In the genomic region with DNA sequence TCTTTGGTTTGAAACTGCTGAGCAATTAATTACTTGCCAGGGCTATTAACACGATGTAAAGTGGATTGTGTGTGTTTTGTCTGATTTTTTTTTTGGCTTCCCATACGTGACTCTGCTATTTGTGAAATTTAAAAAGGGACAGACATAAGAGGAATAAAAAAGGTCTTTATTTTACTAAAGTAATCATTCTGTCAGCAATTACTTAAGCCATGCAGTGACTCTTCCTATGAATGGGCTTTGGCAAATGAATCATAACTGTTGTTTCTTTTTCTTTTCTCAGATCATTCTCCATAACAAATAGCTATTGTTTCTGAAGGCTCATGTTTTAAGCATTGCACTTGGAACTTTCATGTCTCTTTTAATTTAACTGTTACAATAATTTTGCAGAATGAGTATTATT, we compare ENCODE assay signal across 27 cellular contexts.
DNase-seq lines count a peak whose midpoint lies in the region; ATAC-seq, FAIRE-seq and TF ChIP-seq lines count a peak whose summit lies in the region.
"Had no signal": no experiment of that assay in that cellular context is flagged by ENCODE, and none has a peak within 500 bp of the region (broad histone marks: within the 10 kb centered on the region; RNA-seq: fewer than 3 reads in every experiment).

No MANE protein-coding gene starts in this region.

- peak; percentile 35 for FAIRE-seq in endothelial cell of umbilical vein (lab: Jason Lieb, UNC)
- FAIRE-seq: small intestine had no signal

- H3K27ac Mint-ChIP-seq in CD8-positive, alpha-beta T cell: no peak overlapping the region
- H3K27ac Mint-ChIP-seq: activated naive CD8-positive, alpha-beta T cell treated with anti-CD3 and anti-CD28 coated beads, Interleukin-2, amount 50 U/mL, for 24 hours; CD4-positive, alpha-beta T cell; T-helper 2 cell treated with Interferon-gamma antibody and Interleukin-4, amounts not matched to agents 5 μg/mL and 100 μg/mL, for 36 hours had no signal

- H3K4me2 ChIP-seq in endothelial cell of umbilical vein (ENCODE audit: insufficient read depth, low read length): no peak overlapping the region
- H3K4me2 ChIP-seq: SK-N-SH had no signal

- no peak for TF ChIP-seq POLR2A in endothelial cell of umbilical vein (IDR thresholded peaks at IDR 0.05; ENCODE audit: low read depth, low read length)

- POLR2A ChIA-PET in endothelial cell of umbilical vein (lab: Charles Lee): no interaction called here
- POLR2A ChIA-PET in CD8-positive, alpha-beta T cell (lab: Charles Lee): no interaction called here

- H3K4me3 Mint-ChIP-seq in CD8-positive, alpha-beta T cell: no peak overlapping the region
- H3K4me3 Mint-ChIP-seq: activated naive CD8-positive, alpha-beta T cell treated with anti-CD3 and anti-CD28 coated beads, Interleukin-2, amount 50 U/mL, for 24 hours; CD4-positive, alpha-beta T cell; T-helper 2 cell treated with Interferon-gamma antibody and Interleukin-4, amounts not matched to agents 5 μg/mL and 100 μg/mL, for 36 hours had no signal

- dilution Hi-C loops in endothelial cell of umbilical vein (cut with MboI; ENCODE audit: extremely low pct_ligation_motif_present, low sequenced_read_pairs): no loop called here

- BruUV-seq in endothelial cell of umbilical vein (replicated peaks; lab: Mats Ljungman, UMichigan): no TSS peak

- no peak overlapping the region for H3K9ac ChIP-seq in endothelial cell of umbilical vein (replicated peaks; ENCODE audit: extremely low read depth, insufficient read depth, low read length)
- H3K9ac ChIP-seq: SK-N-SH had no signal

- no peaks in the 10 kb centered on the region for H4K20me1 ChIP-seq in endothelial cell of umbilical vein (replicated peaks; ENCODE audit: control insufficient read depth, extremely low read depth, insufficient read depth, low read length)

- no peak for TF ChIP-seq CTCF in endothelial cell of umbilical vein (IDR thresholded peaks at IDR 0.05; ENCODE audit: extremely low read depth in 1 of 2, insufficient read depth in 1 of 2, low read depth in 1 of 2, low read length in 2 of 2)
- TF ChIP-seq CTCF in CD8-positive, alpha-beta T cell (IDR thresholded peaks at IDR 0.05): no peak

- no peaks in the 10 kb centered on the region for H3K79me2 ChIP-seq in endothelial cell of umbilical vein (ENCODE audit: control insufficient read depth, insufficient read depth, low read length)

- no peak overlapping the region for H3K4me3 ChIP-seq in endothelial cell of umbilical vein (replicated peaks in 1 of 3; ENCODE audit: insufficient read depth in 1 of 3, low read depth in 1 of 3, low read length in 3 of 3)
- no peak overlapping the region for H3K4me3 ChIP-seq in CD8-positive, alpha-beta T cell (ENCODE audit: low read depth, low read length)
- H3K4me3 ChIP-seq: esophagus muscularis mucosa, left lung, Peyer's patch, prostate gland, thyroid gland had no signal

- CTCF ChIA-PET in endothelial cell of umbilical vein (lab: Charles Lee): no interaction called here
- CTCF ChIA-PET in CD8-positive, alpha-beta T cell (lab: Charles Lee): no interaction called here

- H3K27ac ChIP-seq in endothelial cell of umbilical vein (ENCODE audit: insufficient read depth, low read depth, low read length): no peak overlapping the region
- H3K27ac ChIP-seq in CD8-positive, alpha-beta T cell (ENCODE audit: low read depth, low read length): no peak overlapping the region
- H3K27ac ChIP-seq: esophagus muscularis mucosa, left lung, Peyer's patch, prostate gland, thyroid gland had no signal

- no peaks in the 10 kb centered on the region for H3K9me3 Mint-ChIP-seq in CD8-positive, alpha-beta T cell
- H3K9me3 Mint-ChIP-seq: activated naive CD8-positive, alpha-beta T cell treated with anti-CD3 and anti-CD28 coated beads, Interleukin-2, amount 50 U/mL, for 24 hours had no signal

- no peaks in the 10 kb centered on the region for H3K27me3 ChIP-seq in endothelial cell of umbilical vein (ENCODE audit: control insufficient read depth in 2 of 2, insufficient read depth in 2 of 2, low read length in 2 of 2)
- no peaks in the 10 kb centered on the region for H3K27me3 ChIP-seq in CD8-positive, alpha-beta T cell (ENCODE audit: insufficient read depth, low read length)
- H3K27me3 ChIP-seq: esophagus muscularis mucosa, left lung, Peyer's patch, thyroid gland had no signal

- no peaks in the 10 kb centered on the region for H3K4me1 ChIP-seq in endothelial cell of umbilical vein (ENCODE audit: control insufficient read depth, extremely low read depth, insufficient read depth, low read length)
- H3K4me1 ChIP-seq in CD8-positive, alpha-beta T cell (ENCODE audit: insufficient read depth, low read length): no peaks in the 10 kb centered on the region
- H3K4me1 ChIP-seq: esophagus muscularis mucosa, left lung, Peyer's patch, prostate gland, thyroid gland had no signal

- peaks cover 8% of the 10 kb centered on the region for H3K4me1 Mint-ChIP-seq in CD8-positive, alpha-beta T cell (ENCODE audit: low read depth)
- H3K4me1 Mint-ChIP-seq: activated naive CD8-positive, alpha-beta T cell treated with anti-CD3 and anti-CD28 coated beads, Interleukin-2, amount 50 U/mL, for 24 hours had no signal

- peak; percentile 67 for DNase-seq in HT1080 (ENCODE audit: low read depth)
- no peak for DNase-seq in endothelial cell of umbilical vein (ENCODE audit: low read depth, low spot score)
- DNase-seq in putamen (ENCODE audit: low spot score): peak; percentile 27
- no peak for DNase-seq in GM19240 (ENCODE audit: insufficient read length, low spot score)
- no peak for DNase-seq in CD8-positive, alpha-beta T cell
- DNase-seq: activated CD4-positive, alpha-beta T cell treated with anti-CD3 and anti-CD28 coated beads, Interleukin-2, amount 50 U/mL, for 4 hours; activated CD8-positive, alpha-beta memory T cell treated with anti-CD3 and anti-CD28 coated beads, Interleukin-2, amount 50 U/mL, for 48 hours; activated effector memory CD4-positive, alpha-beta T cell treated with Interleukin-2 at 50 U/mL for 16 hours; activated naive CD8-positive, alpha-beta T cell treated with anti-CD3 and anti-CD28 coated beads, Interleukin-2, amount 50 U/mL, for 24 hours; caudate nucleus; CD4-positive, alpha-beta T cell; glutamatergic neuron; Kasumi-1; left lung; NCI-H1048; NCI-H2029 treated with DMSO at 0.1 percent for 48 hours; NCI-H446 treated with DMSO at 0.1 percent for 48 hours; Peyer's patch; SK-N-SH; small intestine; stimulated activated naive CD4-positive, alpha-beta T cell; thyroid gland had no signal

- H3K27me3 Mint-ChIP-seq in CD8-positive, alpha-beta T cell (ENCODE audit: low read depth): no peaks in the 10 kb centered on the region
- H3K27me3 Mint-ChIP-seq: activated naive CD8-positive, alpha-beta T cell treated with anti-CD3 and anti-CD28 coated beads, Interleukin-2, amount 50 U/mL, for 24 hours; CD4-positive, alpha-beta T cell had no signal

- no peaks in the 10 kb centered on the region for H3K9me1 ChIP-seq in endothelial cell of umbilical vein (replicated peaks; ENCODE audit: control insufficient read depth, extremely low read depth, insufficient read depth, low read length)

- ATAC-seq in GM19395 (IDR thresholded peaks at IDR 0.05; ENCODE audit: unreplicated experiment) (peak; percentile 45), HG03175 (IDR thresholded peaks at IDR 0.05; ENCODE audit: unreplicated experiment) (no peak)
- no peak for ATAC-seq in CD8-positive, alpha-beta T cell
- ATAC-seq: activated naive CD8-positive, alpha-beta T cell treated with anti-CD3 and anti-CD28 coated beads, Interleukin-2, amount 50 U/mL, for 24 hours; left lung had no signal

- intact Hi-C loops in endothelial cell of umbilical vein (cut with micrococcal nuclease): no loop called here
- intact Hi-C loops in CD8-positive, alpha-beta T cell (cut with DNase I, micrococcal nuclease): no loop called here

- no peaks in the 10 kb centered on the region for H3K36me3 Mint-ChIP-seq in CD8-positive, alpha-beta T cell

- no peaks in the 10 kb centered on the region for H3K36me3 ChIP-seq in endothelial cell of umbilical vein (ENCODE audit: control insufficient read depth in 2 of 2, extremely low read depth in 1 of 2, insufficient read depth in 2 of 2, low read length in 2 of 2)
- no peaks in the 10 kb centered on the region for H3K36me3 ChIP-seq in CD8-positive, alpha-beta T cell (ENCODE audit: insufficient read depth, low read length)
- H3K36me3 ChIP-seq: esophagus muscularis mucosa, left lung, Peyer's patch, prostate gland, thyroid gland had no signal

- H2AFZ ChIP-seq in endothelial cell of umbilical vein (ENCODE audit: low read depth, low read length): no peak overlapping the region

- no peaks in the 10 kb centered on the region for H3K9me3 ChIP-seq in endothelial cell of umbilical vein (replicated peaks; ENCODE audit: control insufficient read depth, insufficient read depth, low read length)
- H3K9me3 ChIP-seq in CD8-positive, alpha-beta T cell (ENCODE audit: low read length): no peaks in the 10 kb centered on the region
- H3K9me3 ChIP-seq: esophagus muscularis mucosa, left lung, Peyer's patch, prostate gland, SK-N-SH, thyroid gland had no signal

TF ChIP-seq in endothelial cell of umbilical vein, 7 proteins besides CTCF, POLR2A, EP300 and RAD21:
- TF ChIP-seq MYC (IDR thresholded peaks at IDR 0.05; ENCODE audit: low read depth, low read length) (no peak), EZH2 (IDR thresholded peaks at IDR 0.05; ENCODE audit: borderline replicate concordance, low read depth, low read length, severe bottlenecking) (no peak), GATA2 (IDR thresholded peaks at IDR 0.05; ENCODE audit: insufficient read depth, insufficient read length, low read depth, low read length) (no peak), POLR2AphosphoS5 (IDR thresholded peaks at IDR 0.05; ENCODE audit: insufficient read depth, low read depth, low read length) (no peak), FOS (IDR thresholded peaks at IDR 0.05; ENCODE audit: borderline replicate concordance, insufficient read depth, low read length) (no peak), MAX (IDR thresholded peaks at IDR 0.05; ENCODE audit: insufficient read depth, insufficient read length) (no peak), JUN (IDR thresholded peaks at IDR 0.05; ENCODE audit: borderline replicate concordance, insufficient read depth, insufficient read length, low read depth) (no peak)

Comparison
In these comparisons a context has a peak if more than half of its experiments do, and no peak if none do; other contexts are left out.
1. DNase-seq: peak in HT1080 (single experiment) and putamen (single experiment); none in endothelial cell of umbilical vein (single experiment), GM19240 (single experiment) and CD8-positive, alpha-beta T cell (0 of 7).